ENCODE assay signal across 8 cellular contexts in genomic region chr12:38906482-38907170, GRCh38. TPM values are rescaled to one million over a fixed set of nuclear protein-coding genes. Genes with fewer than 3 reads are reported as not detected.
DNase-seq lines count a peak whose midpoint lies in the region; ATAC-seq, FAIRE-seq and TF ChIP-seq lines count a peak whose summit lies in the region.

No MANE protein-coding gene starts in this region.

- H2AFZ ChIP-seq in PC-3 (ENCODE audit: low read length): peak overlapping the region; percentile 94

- peak; percentile 60 to 77 for ATAC-seq in CD4-positive, CD25-positive, alpha-beta regulatory T cell (ENCODE audit: low read depth in 2 of 2)
- ATAC-seq in HG03432 (IDR thresholded peaks at IDR 0.05; ENCODE audit: unreplicated experiment): peak; percentile 64
- ATAC-seq in PC-3: peak; percentile 59
- peak; percentile 69 to 83 for ATAC-seq in naive thymus-derived CD8-positive, alpha-beta T cell

- TF ChIP-seq CTCF in PC-3 (conservative IDR thresholded peaks at IDR 0.05; ENCODE audit: low read depth, low read length) (peak; percentile 86), fibroblast of mammary gland (conservative IDR thresholded peaks at IDR 0.05; ENCODE audit: control insufficient read depth, insufficient read depth, low read depth, low read length) (peak; percentile 81)

- CTCF ChIA-PET in PC-3 (lab: Charles Lee): interaction anchor here (0.6 to 2.9 kb wide), 12 partner anchors 12 to 522 kb away, joined by 3 to 19 read pairs (median 3); no protein-coding TSS in a partner anchor

- no peak overlapping the region for H3K27ac ChIP-seq in CD4-positive, CD25-positive, alpha-beta regulatory T cell (ENCODE audit: insufficient read depth, low read length, poor library complexity, severe bottlenecking)
- no peak overlapping the region for H3K27ac ChIP-seq in PC-3 (ENCODE audit: low read length)

- H3K9me3 Mint-ChIP-seq in CD4-positive, CD25-positive, alpha-beta regulatory T cell: peaks cover 0 to 4% (median 0%) of the 10 kb centered on the region in 7 donors
- peaks cover 0 to 3% (median 0%) of the 10 kb centered on the region in 9 donors for H3K9me3 Mint-ChIP-seq in naive thymus-derived CD8-positive, alpha-beta T cell

- H3K79me2 ChIP-seq in PC-3 (ENCODE audit: low read length): peaks cover 20% of the 10 kb centered on the region

- H3K9me3 ChIP-seq in CD4-positive, CD25-positive, alpha-beta regulatory T cell (ENCODE audit: control insufficient read depth in 2 of 2, low read length in 2 of 2): no peaks in the 10 kb centered on the region
- H3K9me3 ChIP-seq in PC-3 (ENCODE audit: low read length): no peaks in the 10 kb centered on the region

- H3K4me3 Mint-ChIP-seq in CD4-positive, CD25-positive, alpha-beta regulatory T cell: peak overlapping the region; percentile 91 to 96 (median 93)
- H3K4me3 Mint-ChIP-seq in naive thymus-derived CD8-positive, alpha-beta T cell: peak overlapping the region; percentile 73 to 94 (median 88)

- peak; percentile 86 for FAIRE-seq in GM19239 (lab: Jason Lieb, UNC)

- H3K9ac ChIP-seq in PC-3 (ENCODE audit: low read length): peak overlapping the region; percentile 80

- intact Hi-C loops in PC-3 (cut with micrococcal nuclease): loop anchor here (1.0 to 10.0 kb wide), 8 partner anchors 68 to 849 kb away; no protein-coding TSS in a partner anchor

- peaks cover 17% of the 10 kb centered on the region for H3K27me3 Mint-ChIP-seq in CD4-positive, CD25-positive, alpha-beta regulatory T cell
- peaks cover 13 to 42% (median 28%) of the 10 kb centered on the region in 5 donors for H3K27me3 Mint-ChIP-seq in naive thymus-derived CD8-positive, alpha-beta T cell

- no peaks in the 10 kb centered on the region for H3K36me3 Mint-ChIP-seq in CD4-positive, CD25-positive, alpha-beta regulatory T cell
- peaks cover 0 to 7% (median 0%) of the 10 kb centered on the region in 3 donors for H3K36me3 Mint-ChIP-seq in naive thymus-derived CD8-positive, alpha-beta T cell

- no peaks in the 10 kb centered on the region for H3K36me3 ChIP-seq in CD4-positive, CD25-positive, alpha-beta regulatory T cell (ENCODE audit: control insufficient read depth, insufficient read depth, low read length)
- no peaks in the 10 kb centered on the region for H3K36me3 ChIP-seq in PC-3 (ENCODE audit: low read depth, low read length)

- no peaks in the 10 kb centered on the region for H3K9me2 ChIP-seq in PC-3 (replicated peaks; ENCODE audit: low read length)

- POLR2A ChIA-PET in PC-3 (lab: Charles Lee; ENCODE audit: unreplicated experiment): interaction anchor here (0.6 to 1.0 kb wide), 2 partner anchors 15 to 461 kb away, joined by 3 to 6 read pairs; no protein-coding TSS in a partner anchor
- POLR2A ChIA-PET in naive thymus-derived CD8-positive, alpha-beta T cell (lab: Charles Lee): interaction anchor here (1.3 kb wide), 1 partner anchor 135 kb away, joined by 3 read pairs; no protein-coding TSS in a partner anchor

- H3F3A ChIP-seq in PC-3 (ENCODE audit: low read length, unreplicated experiment): no peaks in the 10 kb centered on the region

- no TSS peak for BruUV-seq in PC-3 (replicated peaks; lab: Mats Ljungman, UMichigan)

- H3K27ac Mint-ChIP-seq in CD4-positive, CD25-positive, alpha-beta regulatory T cell: peak overlapping the region; percentile 83 to 92 (median 88)
- peak overlapping the region in 4 of 10 donors; percentile 26 to 87 (median 39) for H3K27ac Mint-ChIP-seq in naive thymus-derived CD8-positive, alpha-beta T cell

- H3K4me1 ChIP-seq in CD4-positive, CD25-positive, alpha-beta regulatory T cell (ENCODE audit: control insufficient read depth, insufficient read depth, low read length, poor library complexity, severe bottlenecking): peaks cover 9% of the 10 kb centered on the region
- peaks cover 18% of the 10 kb centered on the region for H3K4me1 ChIP-seq in PC-3 (ENCODE audit: insufficient read depth, low read length)

- H3K4me2 ChIP-seq in PC-3 (ENCODE audit: low read length): peak overlapping the region; percentile 94

- H3K4me3 ChIP-seq in CD4-positive, CD25-positive, alpha-beta regulatory T cell (ENCODE audit: low read depth, low read length): peak overlapping the region; percentile 77
- peak overlapping the region; percentile 83 for H3K4me3 ChIP-seq in PC-3 (ENCODE audit: low read length)
- peak overlapping the region; percentile 90 for H3K4me3 ChIP-seq in fibroblast of mammary gland (ENCODE audit: control insufficient read depth, low read depth, low read length)

- no peaks in the 10 kb centered on the region for H4K20me1 ChIP-seq in PC-3 (ENCODE audit: low read length)

- H3K4me1 Mint-ChIP-seq in CD4-positive, CD25-positive, alpha-beta regulatory T cell: peaks cover 5 to 33% (median 18%) of the 10 kb centered on the region in 4 donors
- H3K4me1 Mint-ChIP-seq in naive thymus-derived CD8-positive, alpha-beta T cell: peaks cover 4 to 36% (median 23%) of the 10 kb centered on the region in 4 donors

- no peaks in the 10 kb centered on the region for H3K27me3 ChIP-seq in CD4-positive, CD25-positive, alpha-beta regulatory T cell (ENCODE audit: control insufficient read depth, insufficient read depth, low read length)
- H3K27me3 ChIP-seq in PC-3 (ENCODE audit: low read length): no peaks in the 10 kb centered on the region

- DNase-seq in CD4-positive, CD25-positive, alpha-beta regulatory T cell: peak; percentile 41 to 66 (median 58)
- DNase-seq in GM19239 (ENCODE audit: insufficient read length, low spot score) (peak; percentile 39), PC-3 (peak; percentile 91), activated T-helper 1 cell treated with Interleukin-2 at 50 U/mL for 16 hours (ENCODE audit: low read depth) (peak; percentile 36), fibroblast of mammary gland (ENCODE audit: low read depth) (peak; percentile 89)
- DNase-seq in naive thymus-derived CD8-positive, alpha-beta T cell: peak in 8 of 10 donors; percentile 23 to 64 (median 33)
- peak; percentile 70 for DNase-seq in stimulated activated naive CD4-positive, alpha-beta T cell treated with Interleukin-2 at 50 U/mL for 16 hours (lab: John Stamatoyannopoulos, UW)

RNA-seq across cellular contexts. Expression of gene CPNE8, which starts 1.2 kb away (rescaled TPM):
- total RNA-seq in CD4-positive, CD25-positive, alpha-beta regulatory T cell: 10.3 TPM
- 1 to 10 TPM in 2 of 4 donors, under 1 TPM in 2; 0.73 to 2.7 (median 1.1) TPM for polyA plus RNA-seq in CD4-positive, CD25-positive, alpha-beta regulatory T cell
- 7.2 and 12.6 TPM in 2 replicates for total RNA-seq in PC-3 (2014; rRNA removed)
- 1 to 10 TPM; 1.2 to 1.6 TPM for total RNA-seq in naive thymus-derived CD8-positive, alpha-beta T cell
- under 1 TPM; 0.19 to 0.80 (median 0.23) TPM for polyA plus RNA-seq in naive thymus-derived CD8-positive, alpha-beta T cell

Comparison
In these comparisons a context has a peak if more than half of its experiments do, and no peak if none do; other contexts are left out.
1. DNase-seq: peak in every context shown above with its lines; median percentile 91 in PC-3; 89 in fibroblast of mammary gland; 70 in stimulated activated naive CD4-positive, alpha-beta T cell treated with Interleukin-2 at 50 U/mL for 16 hours; 58 in CD4-positive, CD25-positive, alpha-beta regulatory T cell; 39 in GM19239; 36 in activated T-helper 1 cell treated with Interleukin-2 at 50 U/mL for 16 hours; 33 in naive thymus-derived CD8-positive, alpha-beta T cell.